Comparison of ENCODE assay signal across 8 cellular contexts in the genomic region with DNA sequence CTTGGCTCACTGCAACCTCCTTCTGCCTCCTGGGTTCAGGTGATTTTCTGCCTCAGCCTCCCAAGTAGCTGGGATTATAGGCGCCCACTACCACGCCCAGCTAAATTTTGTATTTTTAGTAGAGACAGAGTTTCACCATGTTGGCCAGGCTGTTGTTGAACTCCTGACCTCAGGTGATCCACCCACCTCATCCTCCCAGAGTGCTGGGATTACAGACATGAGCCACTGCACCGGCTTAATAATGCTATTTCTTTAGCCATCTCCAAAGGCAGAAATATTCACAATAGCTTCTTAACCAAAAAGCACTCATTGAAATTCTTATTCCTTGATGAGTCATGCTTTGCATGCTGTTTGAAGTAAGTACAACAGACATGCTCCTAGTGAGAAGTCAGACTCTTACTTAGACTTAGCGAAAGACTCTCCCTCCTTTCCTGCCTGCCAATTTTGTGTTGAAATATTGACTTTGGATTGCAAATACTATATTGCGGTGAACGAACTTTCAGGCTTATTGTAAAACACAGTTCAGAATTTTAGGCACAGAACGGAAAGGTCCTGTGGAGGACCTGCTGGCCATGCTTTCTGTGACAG.
DNase-seq lines count a peak whose midpoint lies in the region; ATAC-seq and TF ChIP-seq lines count a peak whose summit lies in the region.

No MANE protein-coding gene starts in this region.

- no peak overlapping the region for H3K9ac ChIP-seq in OCI-LY3 (ENCODE audit: low read length)

- H3K4me1 Mint-ChIP-seq in effector memory CD8-positive, alpha-beta T cell (ENCODE audit: low read depth in 2 of 2), result peaks cover 63 to 79% of the 10 kb centered on the region in 2 donors

- peak overlapping the region; percentile 82 to 97 for H3K4me3 Mint-ChIP-seq in effector memory CD8-positive, alpha-beta T cell

- H3K36me3 Mint-ChIP-seq in effector memory CD8-positive, alpha-beta T cell (ENCODE audit: insufficient read depth), result peaks cover 49% of the 10 kb centered on the region

- no peaks in the 10 kb centered on the region for H3K9me3 Mint-ChIP-seq in effector memory CD8-positive, alpha-beta T cell

- H3K27ac ChIP-seq in OCI-LY3 (ENCODE audit: low read length), result no peak overlapping the region

- peaks cover 69% of the 10 kb centered on the region for H3K4me1 ChIP-seq in OCI-LY3 (ENCODE audit: low read length)

- peak overlapping the region; percentile 47 to 95 for H3K27ac Mint-ChIP-seq in effector memory CD8-positive, alpha-beta T cell

- no peaks in the 10 kb centered on the region for H3K27me3 ChIP-seq in OCI-LY3 (ENCODE audit: low read depth, low read length)

- peaks cover 38% of the 10 kb centered on the region for H3K36me3 ChIP-seq in OCI-LY3 (replicated peaks; ENCODE audit: low read depth, low read length)

- peaks cover 75% of the 10 kb centered on the region for H4K20me1 ChIP-seq in OCI-LY3 (ENCODE audit: insufficient read depth, low read length)

- no peaks in the 10 kb centered on the region for H3K9me3 ChIP-seq in OCI-LY3 (ENCODE audit: insufficient read depth, low read length)

- ATAC-seq in effector memory CD8-positive, alpha-beta T cell (replicated peaks), result no peak

- no peak for DNase-seq in GM12864 (ENCODE audit: low read depth)
- no peak for DNase-seq in effector memory CD8-positive, alpha-beta T cell
- DNase-seq in putamen (ENCODE audit: low spot score), result peak; percentile 25
- no peak for DNase-seq in DMS153 treated with DMSO at 0.1 percent for 48 hours (lab: John Stamatoyannopoulos, UW; ENCODE audit: unreplicated experiment)
- no peak for DNase-seq in SHP77 treated with DMSO at 0.1 percent for 48 hours (lab: John Stamatoyannopoulos, UW)
- DNase-seq in NCI-H2107 treated with DMSO at 0.1 percent for 48 hours (lab: John Stamatoyannopoulos, UW; ENCODE audit: unreplicated experiment), result no peak
- DNase-seq in GM20000 (ENCODE audit: low spot score), result no peak

- peak overlapping the region; percentile 42 for H3K4me2 ChIP-seq in OCI-LY3 (ENCODE audit: low read length)

- TF ChIP-seq CTCF in GM12864 (IDR thresholded peaks at IDR 0.05; ENCODE audit: low read depth, low read length, missing control alignments) (no peak), OCI-LY3 (IDR thresholded peaks at IDR 0.05; ENCODE audit: low read depth, low read length) (no peak), GM20000 (IDR thresholded peaks at IDR 0.05; ENCODE audit: extremely low read depth, missing control alignments) (no peak)

- H3K4me3 ChIP-seq in GM12864 (ENCODE audit: low read depth, low read length), result peak overlapping the region; percentile 41
- peak overlapping the region; percentile 11; the same call in 1 of the 2 replicates for H3K4me3 ChIP-seq in OCI-LY3 (ENCODE audit: low read length)

- H3K27me3 Mint-ChIP-seq in effector memory CD8-positive, alpha-beta T cell, result no peaks in the 10 kb centered on the region

- peaks cover 95% of the 10 kb centered on the region for H3K79me2 ChIP-seq in OCI-LY3 (ENCODE audit: low read length)

- no peak overlapping the region for H2AFZ ChIP-seq in OCI-LY3 (ENCODE audit: low read depth, low read length)
